Comparison of ENCODE assay signal across 8 cellular contexts in genomic region chr7:3154881-3155494, GRCh38.
DNase-seq lines count a peak whose midpoint lies in the region; ATAC-seq and TF ChIP-seq lines count a peak whose summit lies in the region.

No MANE protein-coding gene starts in this region.

- no peaks in the 10 kb centered on the region for H3K36me3 Mint-ChIP-seq in activated T-helper 2 cell treated with anti-CD3 and anti-CD28 coated beads, Interferon-gamma antibody, Interleukin-2, Interleukin-4, amounts not matched to agents 10 μg/mL and 5 μg/mL and 100 μg/mL, durations not matched to agents 14 hours and 24 hours and 36 hours (ENCODE audit: low read depth)
- peaks cover 7% of the 10 kb centered on the region for H3K36me3 Mint-ChIP-seq in glutamatergic neuron (ENCODE audit: unreplicated experiment)

- H3K27me3 ChIP-seq in H7 (ENCODE audit: control insufficient read depth, insufficient read depth, low read length) (no peaks in the 10 kb centered on the region), Peyer's patch (no peaks in the 10 kb centered on the region)

- no peak for TF ChIP-seq POLR2A in Peyer's patch (IDR thresholded peaks at IDR 0.05)

- no peaks in the 10 kb centered on the region for H3K4me1 ChIP-seq in Peyer's patch

- no peak for ATAC-seq in GM19023 (IDR thresholded peaks at IDR 0.05; ENCODE audit: unreplicated experiment)

- no peak overlapping the region for H3K4me3 ChIP-seq in H7 (ENCODE audit: insufficient read depth, low read depth, low read length)
- no peak overlapping the region for H3K4me3 ChIP-seq in Peyer's patch

- H3K9me3 Mint-ChIP-seq in activated T-helper 2 cell treated with anti-CD3 and anti-CD28 coated beads, Interferon-gamma antibody, Interleukin-2, Interleukin-4, amounts not matched to agents 10 μg/mL and 5 μg/mL and 100 μg/mL, durations not matched to agents 14 hours and 24 hours and 36 hours: peaks cover 7% of the 10 kb centered on the region
- peaks cover 11% of the 10 kb centered on the region for H3K9me3 Mint-ChIP-seq in glutamatergic neuron (ENCODE audit: unreplicated experiment)

- H3K27ac Mint-ChIP-seq in activated T-helper 2 cell treated with anti-CD3 and anti-CD28 coated beads, Interferon-gamma antibody, Interleukin-2, Interleukin-4, amounts not matched to agents 10 μg/mL and 5 μg/mL and 100 μg/mL, durations not matched to agents 14 hours and 24 hours and 36 hours: no peak overlapping the region
- H3K27ac Mint-ChIP-seq in glutamatergic neuron (ENCODE audit: unreplicated experiment): no peak overlapping the region

- no peaks in the 10 kb centered on the region for H3K36me3 ChIP-seq in H7 (replicated peaks; ENCODE audit: control insufficient read depth, insufficient read depth, low read length)
- H3K36me3 ChIP-seq in Peyer's patch: no peaks in the 10 kb centered on the region

- TF ChIP-seq CTCF in Peyer's patch (IDR thresholded peaks at IDR 0.05) (peak; percentile 43 to 80 (median 76)), glutamatergic neuron (IDR thresholded peaks at IDR 0.05; ENCODE audit: partially characterized antibody, unreplicated experiment) (peak; percentile 74)

- H3K27me3 Mint-ChIP-seq in activated T-helper 2 cell treated with anti-CD3 and anti-CD28 coated beads, Interferon-gamma antibody, Interleukin-2, Interleukin-4, amounts not matched to agents 10 μg/mL and 5 μg/mL and 100 μg/mL, durations not matched to agents 14 hours and 24 hours and 36 hours (ENCODE audit: low read depth): peaks cover 11% of the 10 kb centered on the region
- H3K27me3 Mint-ChIP-seq in glutamatergic neuron (ENCODE audit: unreplicated experiment): peaks cover 6% of the 10 kb centered on the region

- no peaks in the 10 kb centered on the region for H3K9me3 ChIP-seq in Peyer's patch

- H3K4me1 Mint-ChIP-seq in activated T-helper 2 cell treated with anti-CD3 and anti-CD28 coated beads, Interferon-gamma antibody, Interleukin-2, Interleukin-4, amounts not matched to agents 10 μg/mL and 5 μg/mL and 100 μg/mL, durations not matched to agents 14 hours and 24 hours and 36 hours (ENCODE audit: low read depth): peaks cover 8% of the 10 kb centered on the region
- H3K4me1 Mint-ChIP-seq in glutamatergic neuron (ENCODE audit: low read depth, unreplicated experiment): peaks cover 22% of the 10 kb centered on the region

- H3K4me3 Mint-ChIP-seq in activated T-helper 2 cell treated with anti-CD3 and anti-CD28 coated beads, Interferon-gamma antibody, Interleukin-2, Interleukin-4, amounts not matched to agents 10 μg/mL and 5 μg/mL and 100 μg/mL, durations not matched to agents 14 hours and 24 hours and 36 hours (ENCODE audit: low read depth): no peak overlapping the region
- H3K4me3 Mint-ChIP-seq in glutamatergic neuron (ENCODE audit: unreplicated experiment): no peak overlapping the region

- H3K27ac ChIP-seq in Peyer's patch: no peak overlapping the region

- peak; percentile 28 for DNase-seq in DMS79 treated with DMSO at 0.1 percent for 48 hours (lab: John Stamatoyannopoulos, UW)
- DNase-seq in H7: peak; percentile 70
- peak in 2 of 3 donors; percentile 62 to 83 for DNase-seq in Peyer's patch
- peak; percentile 48 for DNase-seq in activated T-helper 2 cell treated with anti-CD3 and anti-CD28 coated beads, Interferon-gamma antibody, Interleukin-2, Interleukin-4, amounts not matched to agents 10 μg/mL and 5 μg/mL and 100 μg/mL, durations not matched to agents 14 hours and 24 hours and 36 hours (ENCODE audit: low spot score)
- no peak for DNase-seq in glutamatergic neuron
- DNase-seq in stimulated activated CD4-positive, alpha-beta T cell treated with anti-CD3 and anti-CD28 coated beads, Interleukin-4, amount 100 ng/mL, for 1 hour: peak; percentile 46
- no peak for DNase-seq in superior temporal gyrus (ENCODE audit: extremely low spot score)

- intact Hi-C loops in activated T-helper 2 cell treated with anti-CD3 and anti-CD28 coated beads, Interferon-gamma antibody, Interleukin-2, Interleukin-4, amounts not matched to agents 10 μg/mL and 5 μg/mL and 100 μg/mL, durations not matched to agents 14 hours and 24 hours and 36 hours (cut with micrococcal nuclease): loop anchor here (1.0 to 5.0 kb wide), 5 partner anchors 60 to 290 kb away; no protein-coding TSS in a partner anchor

Comparison
In these comparisons a context has a peak if more than half of its experiments do, and no peak if none do; other contexts are left out.
1. DNase-seq: peak in DMS79 treated with DMSO at 0.1 percent for 48 hours (single experiment), H7 (single experiment), Peyer's patch (2 of 3), activated T-helper 2 cell treated with anti-CD3 and anti-CD28 coated beads, Interferon-gamma antibody, Interleukin-2, Interleukin-4, amounts not matched to agents 10 μg/mL and 5 μg/mL and 100 μg/mL, durations not matched to agents 14 hours and 24 hours and 36 hours (single experiment) and stimulated activated CD4-positive, alpha-beta T cell treated with anti-CD3 and anti-CD28 coated beads, Interleukin-4, amount 100 ng/mL, for 1 hour (single experiment); none in glutamatergic neuron (single experiment) and superior temporal gyrus (single experiment).